ENCODE assay signal across 17 cellular contexts in the genomic region with DNA sequence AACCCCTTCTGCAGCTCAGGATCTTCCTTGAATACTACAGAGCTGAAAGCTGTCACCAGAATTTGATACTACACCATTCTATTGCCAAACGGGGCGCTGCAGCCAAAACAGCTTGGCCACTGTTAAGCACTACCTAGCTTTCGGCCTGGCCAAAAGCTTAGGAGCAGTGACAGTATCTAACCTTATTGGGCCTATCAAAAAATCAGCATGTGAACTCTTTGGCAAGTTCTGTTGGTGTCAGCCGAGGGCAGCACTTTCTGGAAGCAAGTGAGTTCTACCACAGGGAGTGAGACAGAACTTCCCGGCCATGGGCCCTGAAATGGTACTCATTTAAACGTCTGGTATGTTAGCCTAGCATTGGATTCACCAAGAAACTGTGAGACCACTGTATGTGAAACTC. TPM values are rescaled to one million over a fixed set of nuclear protein-coding genes. Genes with fewer than 3 reads are reported as not detected.
DNase-seq lines count a peak whose midpoint lies in the region; ATAC-seq and TF ChIP-seq lines count a peak whose summit lies in the region.
"Had no signal": no experiment of that assay in that cellular context is flagged by ENCODE, and none has a peak within 500 bp of the region (broad histone marks: within the 10 kb centered on the region; RNA-seq: fewer than 3 reads in every experiment).

No MANE protein-coding gene starts in this region.

- H3K9me3 ChIP-seq in SJSA1 (replicated peaks) = no peaks in the 10 kb centered on the region
- no peaks in the 10 kb centered on the region for H3K9me3 ChIP-seq in right atrium auricular region
- no peaks in the 10 kb centered on the region for H3K9me3 ChIP-seq in sigmoid colon

- 83% methylated on average over 6 of the region's 6 CpGs for WGBS in sigmoid colon, 2 donors

- CTCF ChIA-PET in Calu3 (lab: Charles Lee) = interaction anchor here (1.0 to 1.1 kb wide), 2 partner anchors 18 to 20 kb away, joined by 3 to 6 read pairs; no protein-coding TSS in a partner anchor

- H3K4me1 ChIP-seq in SJSA1 (replicated peaks) (no peaks in the 10 kb centered on the region), right atrium auricular region (peaks cover 0 to 16% of the 10 kb centered on the region in 2 donors), sigmoid colon (peaks cover 0 to 29% (median 20%) of the 10 kb centered on the region in 4 donors)

- H3K4me3 ChIP-seq in SJSA1 (peak overlapping the region; percentile 16), right atrium auricular region (no peak overlapping the region), sigmoid colon (no peak overlapping the region)

- H3K27me3 Mint-ChIP-seq in Calu3 (ENCODE audit: unreplicated experiment) (no peaks in the 10 kb centered on the region), HFFc6 (ENCODE audit: insufficient read depth) (no peaks in the 10 kb centered on the region), nephron progenitor cell (ENCODE audit: low read depth, poor library complexity) (no peaks in the 10 kb centered on the region)
- H3K27me3 Mint-ChIP-seq: type B pancreatic cell had no signal

- TF ChIP-seq POLR2A in sigmoid colon (IDR thresholded peaks at IDR 0.05) = no peak

- H3K9me3 Mint-ChIP-seq in Calu3 (ENCODE audit: low read depth, unreplicated experiment) (peaks cover 5% of the 10 kb centered on the region), HFFc6 (no peaks in the 10 kb centered on the region), nephron progenitor cell (peaks cover 15% of the 10 kb centered on the region)
- H3K9me3 Mint-ChIP-seq: activated CD4-positive, alpha-beta memory T cell treated with anti-CD3 and anti-CD28 coated beads, Interleukin-2, amount 10 ng/mL, durations not matched to agents 7 days and 5 days; central memory CD8-positive, alpha-beta T cell had no signal

- no peak overlapping the region for H3K27ac ChIP-seq in SJSA1
- H3K27ac ChIP-seq in right atrium auricular region = peak overlapping the region; percentile 78 to 91
- H3K27ac ChIP-seq in sigmoid colon = peak overlapping the region; percentile 48 to 73 (median 68)
- H3K27ac ChIP-seq: epithelial cell of prostate, RWPE1 had no signal

- TF ChIP-seq CTCF in Calu3 (IDR thresholded peaks at IDR 0.05; ENCODE audit: unreplicated experiment) = no peak
- no peak for TF ChIP-seq CTCF in right atrium auricular region (IDR thresholded peaks at IDR 0.05)
- no peak for TF ChIP-seq CTCF in sigmoid colon (IDR thresholded peaks at IDR 0.05)
- no peak for TF ChIP-seq CTCF in HFFc6 (IDR thresholded peaks at IDR 0.05)
- TF ChIP-seq CTCF in nephron progenitor cell (IDR thresholded peaks at IDR 0.05) = no peak

- no peak for TF ChIP-seq EP300 in sigmoid colon (IDR thresholded peaks at IDR 0.05)

- H3K4me1 Mint-ChIP-seq in Calu3 (ENCODE audit: low read depth, unreplicated experiment) (no peaks in the 10 kb centered on the region), HFFc6 (ENCODE audit: low read depth) (no peaks in the 10 kb centered on the region), nephron progenitor cell (peaks cover 13% of the 10 kb centered on the region)
- H3K4me1 Mint-ChIP-seq: central memory CD8-positive, alpha-beta T cell had no signal

- H3K27me3 ChIP-seq in SJSA1 (replicated peaks) (no peaks in the 10 kb centered on the region), right atrium auricular region (no peaks in the 10 kb centered on the region), sigmoid colon (no peaks in the 10 kb centered on the region)

- H3K36me3 Mint-ChIP-seq in Calu3 (ENCODE audit: insufficient read depth, unreplicated experiment) = no peaks in the 10 kb centered on the region
- H3K36me3 Mint-ChIP-seq in HFFc6 (ENCODE audit: low read depth) = no peaks in the 10 kb centered on the region
- H3K36me3 Mint-ChIP-seq in nephron progenitor cell (ENCODE audit: low read depth) = no peaks in the 10 kb centered on the region
- H3K36me3 Mint-ChIP-seq: type B pancreatic cell had no signal

- H3K4me3 Mint-ChIP-seq in Calu3 (ENCODE audit: low read depth, unreplicated experiment) = peak overlapping the region; percentile 2
- H3K4me3 Mint-ChIP-seq in HFFc6 = no peak overlapping the region
- no peak overlapping the region for H3K4me3 Mint-ChIP-seq in nephron progenitor cell
- H3K4me3 Mint-ChIP-seq: activated CD4-positive, alpha-beta memory T cell treated with anti-CD3 and anti-CD28 coated beads, Interleukin-2, amount 10 ng/mL, durations not matched to agents 7 days and 5 days; central memory CD8-positive, alpha-beta T cell; naive thymus-derived CD8-positive, alpha-beta T cell; type B pancreatic cell had no signal

- no peak overlapping the region for H3K27ac Mint-ChIP-seq in Calu3 (ENCODE audit: unreplicated experiment)
- H3K27ac Mint-ChIP-seq in HFFc6 = no peak overlapping the region
- no peak overlapping the region for H3K27ac Mint-ChIP-seq in nephron progenitor cell
- H3K27ac Mint-ChIP-seq: activated CD4-positive, alpha-beta memory T cell treated with anti-CD3 and anti-CD28 coated beads, Interleukin-2, amount 10 ng/mL, durations not matched to agents 7 days and 5 days; naive thymus-derived CD8-positive, alpha-beta T cell; type B pancreatic cell had no signal

- DNase-seq in Calu3 = no peak
- DNase-seq in SJSA1 (ENCODE audit: low read depth in 1 of 2, low spot score in 2 of 2) = no peak
- DNase-seq in right atrium auricular region (ENCODE audit: low spot score) = no peak
- DNase-seq in sigmoid colon = no peak
- DNase-seq in HFFc6 = no peak
- DNase-seq in NCI-H146 (lab: John Stamatoyannopoulos, UW) = no peak
- no peak for DNase-seq in nephron progenitor cell
- DNase-seq: activated CD4-positive, alpha-beta memory T cell treated with anti-CD3 and anti-CD28 coated beads, Interleukin-2, amount 10 ng/mL, durations not matched to agents 7 days and 5 days; activated gamma-delta T cell treated with Interleukin-2 at 50 U/mL for 16 hours; naive thymus-derived CD8-positive, alpha-beta T cell; NCI-H510A treated with DMSO at 0.1 percent for 48 hours; T-helper 9 cell had no signal

- BruUV-seq in Calu3 (replicated peaks; lab: Mats Ljungman, UMichigan) = no TSS peak

- no peak for ATAC-seq in GM19324 (IDR thresholded peaks at IDR 0.05; ENCODE audit: low FRiP score, unreplicated experiment)
- ATAC-seq: naive thymus-derived CD8-positive, alpha-beta T cell had no signal

- intact Hi-C loops in Calu3 (cut with micrococcal nuclease; ENCODE audit: unreplicated experiment) (no loop called here), sigmoid colon (cut with DNase I) (loop anchor here (2.0 kb wide), 1 partner anchor 14 kb away; no protein-coding TSS in a partner anchor)

- H3K36me3 ChIP-seq in SJSA1 (no peaks in the 10 kb centered on the region), right atrium auricular region (no peaks in the 10 kb centered on the region), sigmoid colon (no peaks in the 10 kb centered on the region)

RNA-seq across cellular contexts. Expression of a gene that starts 16.1 kb away (rescaled TPM):
- total RNA-seq in Calu3 (2022) (46.7 and 49.2 TPM in 2 replicates), right atrium auricular region (10 to 100 TPM; 67.9 to 70.7 TPM), sigmoid colon (100 to 1,000 TPM; 142 to 213 (median 186) TPM)
- 14.1 and 16.7 TPM in 2 replicates for total RNA-seq in SJSA1 (2014; rRNA removed; shearing (Covaris generic))
- 10 to 100 TPM; 31.8 to 36.0 (median 34.7) TPM for polyA plus RNA-seq in sigmoid colon
- 10 to 100 TPM; 68.9 to 88.6 (median 78.5) TPM for total RNA-seq in HFFc6 (2021; fragmentation: NEBNext Ultra II Directional; extraction: Animal tissue kit (Norgen Biotek cat#: 25700))
